ENCODE assay signal across 5 cellular contexts in the genomic region with DNA sequence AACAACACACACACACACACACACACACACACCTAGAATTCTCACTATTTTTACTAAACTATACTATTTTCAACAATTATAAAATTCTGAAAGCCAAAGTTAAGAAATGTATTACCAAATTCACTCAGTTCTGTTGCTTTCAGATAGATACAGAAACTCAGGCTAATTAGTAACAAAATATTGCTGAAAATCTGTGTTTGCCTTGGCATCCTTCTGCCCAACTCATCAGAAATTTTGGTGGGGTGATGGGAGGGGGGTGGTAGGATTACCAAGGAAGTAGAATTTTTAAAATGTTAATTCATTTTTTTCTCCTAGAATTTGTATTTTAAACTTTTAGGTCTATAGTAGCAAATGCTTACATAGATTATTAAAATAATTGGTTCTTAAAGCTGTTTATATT.
"Had no signal": no experiment of that assay in that cellular context is flagged by ENCODE, and none has a peak within 500 bp of the region (broad histone marks: within the 10 kb centered on the region; RNA-seq: fewer than 3 reads in every experiment).

No MANE protein-coding gene starts in this region.

- H3K4me3 ChIP-seq: GM12878 had no signal

- FAIRE-seq: G401.6, GM12878, GM12892 had no signal

- ATAC-seq: GM12878 had no signal

- DNase-seq: GDM1, GF-D8 had no signal
